9 cellular contexts compared by ENCODE assay signal in genomic region chr3:46386206-46386605, GRCh38. TPM values are rescaled to one million over a fixed set of nuclear protein-coding genes. Genes with fewer than 3 reads are reported as not detected.
A peak's percentile ranks its signal among the peaks of the same experiment; 100 is the strongest.
DNase-seq lines count a peak whose midpoint lies in the region; ATAC-seq, FAIRE-seq and TF ChIP-seq lines count a peak whose summit lies in the region.
"Had no signal": no experiment of that assay in that cellular context is flagged by ENCODE, and none has a peak within 500 bp of the region (broad histone marks: within the 10 kb centered on the region; RNA-seq: fewer than 3 reads in every experiment).

No MANE protein-coding gene starts in this region.

- H3K79me1 ChIP-seq in IMR-90 (ENCODE audit: low read depth in 1 of 2, low read length in 2 of 2): no peaks in the 10 kb centered on the region

- dilution Hi-C loops in IMR-90 (cut with HindIII; ENCODE audit: low sequenced_read_pairs, unreplicated experiment): no loop called here

- no peak overlapping the region for H2BK20ac ChIP-seq in IMR-90 (ENCODE audit: low read depth, low read length)

- FAIRE-seq in astrocyte (lab: Jason Lieb, UNC): no peak

- ATAC-seq in IMR-90 (ENCODE audit: low read depth): peak; percentile 73
- ATAC-seq: naive thymus-derived CD8-positive, alpha-beta T cell had no signal

- H3K9me3 Mint-ChIP-seq in astrocyte (ENCODE audit: unreplicated experiment): no peaks in the 10 kb centered on the region
- H3K9me3 Mint-ChIP-seq: naive thymus-derived CD8-positive, alpha-beta T cell had no signal

- peak overlapping the region; percentile 14; the same call in 1 of the 2 replicates for H2AK5ac ChIP-seq in IMR-90 (ENCODE audit: low read depth, low read length)

- no peak overlapping the region for H3K14ac ChIP-seq in IMR-90 (replicated peaks; ENCODE audit: low read depth, low read length)

- no TSS peak for BruUV-seq in IMR-90 (replicated peaks; lab: Mats Ljungman, UMichigan)

- H3K27ac ChIP-seq in IMR-90 (ENCODE audit: insufficient read depth, low read length) (no peak overlapping the region), astrocyte (ENCODE audit: low read depth, low read length) (no peak overlapping the region)
- H3K27ac ChIP-seq in effector memory CD4-positive, alpha-beta T cell (ENCODE audit: insufficient read depth, low read length, poor library complexity, severe bottlenecking): no peak overlapping the region

- H3K4me1 ChIP-seq in IMR-90 (ENCODE audit: control insufficient read depth, insufficient read depth, low read length): no peaks in the 10 kb centered on the region
- H3K4me1 ChIP-seq in astrocyte (ENCODE audit: insufficient read depth, low read length): no peaks in the 10 kb centered on the region
- no peaks in the 10 kb centered on the region for H3K4me1 ChIP-seq in effector memory CD4-positive, alpha-beta T cell (ENCODE audit: control insufficient read depth, insufficient read depth, low read length, poor library complexity, severe bottlenecking)

- H3K4me2 ChIP-seq in IMR-90 (ENCODE audit: low read depth, low read length) (peak overlapping the region; percentile 32; the same call in 1 of the 2 replicates), astrocyte (ENCODE audit: low read length) (peak overlapping the region; percentile 27)

- CTCF ChIA-PET in IMR-90 (lab: Yijun Ruan, JAX): interaction anchor here (1.0 to 1.4 kb wide), 2 partner anchors 8 to 14 kb away, joined by 3 to 4 read pairs; no protein-coding TSS in a partner anchor

- H4K8ac ChIP-seq in IMR-90 (ENCODE audit: low read depth in 2 of 2, low read length in 2 of 2): no peak overlapping the region

- no peak overlapping the region for H3K4ac ChIP-seq in IMR-90 (ENCODE audit: low read depth, low read length)

- peaks cover 4% of the 10 kb centered on the region for H3K9me1 ChIP-seq in IMR-90 (ENCODE audit: insufficient read depth, low read length)

- H3K36me3 Mint-ChIP-seq in astrocyte (ENCODE audit: low read depth, unreplicated experiment): no peaks in the 10 kb centered on the region
- H3K36me3 Mint-ChIP-seq: naive thymus-derived CD8-positive, alpha-beta T cell had no signal

- H3K9ac ChIP-seq in IMR-90 (ENCODE audit: low read depth, low read length): no peak overlapping the region
- no peak overlapping the region for H3K9ac ChIP-seq in astrocyte (ENCODE audit: low read length)

- no peak overlapping the region for H4K5ac ChIP-seq in IMR-90 (ENCODE audit: low read depth, low read length)

- no CpG with 5 or more reads among the region's 4 CpGs for WGBS in IMR-90 (ENCODE audit: extremely low coverage in 2 of 2, insufficient read length in 1 of 2), 2 experiments

- peaks cover 16% of the 10 kb centered on the region for H3K4me1 Mint-ChIP-seq in astrocyte (ENCODE audit: low read depth, unreplicated experiment)

- H3K27me3 ChIP-seq in IMR-90 (ENCODE audit: control insufficient read depth, insufficient read depth, low read length) (peaks cover 29% of the 10 kb centered on the region), astrocyte (ENCODE audit: insufficient read depth, low read length) (peaks cover 7% of the 10 kb centered on the region)
- no peaks in the 10 kb centered on the region for H3K27me3 ChIP-seq in effector memory CD4-positive, alpha-beta T cell (replicated peaks; ENCODE audit: control insufficient read depth, insufficient read depth, low read length, poor library complexity, severe bottlenecking)

- no peak overlapping the region for H3K23ac ChIP-seq in IMR-90 (ENCODE audit: low read depth, low read length)

- H3K27me3 Mint-ChIP-seq in astrocyte (ENCODE audit: low read depth, unreplicated experiment): no peaks in the 10 kb centered on the region

- in situ Hi-C loops in IMR-90 (cut with MboI; ENCODE audit: low sequenced_read_pairs): no loop called here

- H2AFZ ChIP-seq in IMR-90 (replicated peaks; ENCODE audit: low read length, poor library complexity) (peak overlapping the region; percentile 78), astrocyte (ENCODE audit: low read depth, low read length) (peak overlapping the region; percentile 12)

- no peaks in the 10 kb centered on the region for H3K36me3 ChIP-seq in IMR-90 (ENCODE audit: control insufficient read depth, insufficient read depth, low read length)
- no peaks in the 10 kb centered on the region for H3K36me3 ChIP-seq in astrocyte (ENCODE audit: insufficient read depth, low read length)
- no peaks in the 10 kb centered on the region for H3K36me3 ChIP-seq in effector memory CD4-positive, alpha-beta T cell (ENCODE audit: control insufficient read depth, insufficient read depth, low read length)

- H3K4me3 Mint-ChIP-seq in astrocyte (ENCODE audit: unreplicated experiment): no peak overlapping the region
- H3K4me3 Mint-ChIP-seq: naive thymus-derived CD8-positive, alpha-beta T cell had no signal

- H2BK5ac ChIP-seq in IMR-90 (ENCODE audit: low read depth, low read length, poor library complexity, severe bottlenecking): no peak overlapping the region

- H3K18ac ChIP-seq in IMR-90 (ENCODE audit: low read depth, low read length): no peak overlapping the region

- TF ChIP-seq POLR2A in IMR-90 (IDR thresholded peaks at IDR 0.05; ENCODE audit: low read depth, low read length): no peak

- DNase-seq in Daoy (ENCODE audit: low read depth) (peak; percentile 38), IMR-90 (peak; percentile 52), astrocyte (ENCODE audit: low read depth) (peak; percentile 39), non-pigmented ciliary epithelial cell (ENCODE audit: low read depth) (peak; percentile 27), NCI-H1436 (lab: John Stamatoyannopoulos, UW) (no peak), NCI-H1930 (lab: John Stamatoyannopoulos, UW) (no peak)
- no peak for DNase-seq in effector memory CD4-positive, alpha-beta T cell
- DNase-seq: activated naive CD4-positive, alpha-beta T cell treated with anti-CD3 and anti-CD28 coated beads, Interleukin-2, amount 50 U/mL, for 16 hours; naive thymus-derived CD8-positive, alpha-beta T cell had no signal

- no peak overlapping the region for H2BK15ac ChIP-seq in IMR-90 (ENCODE audit: low read depth, low read length)

- no peak overlapping the region for H2AK9ac ChIP-seq in IMR-90 (replicated peaks; ENCODE audit: low read depth, low read length, poor library complexity)

- H3K9me3 ChIP-seq in IMR-90 (ENCODE audit: control insufficient read depth, insufficient read depth, low read length): peaks cover 2% of the 10 kb centered on the region; the same call in 1 of the 2 replicates
- H3K9me3 ChIP-seq in astrocyte (ENCODE audit: insufficient read depth, low read depth, low read length): no peaks in the 10 kb centered on the region
- no peaks in the 10 kb centered on the region for H3K9me3 ChIP-seq in effector memory CD4-positive, alpha-beta T cell (ENCODE audit: control insufficient read depth, low read length)

- POLR2A ChIA-PET in IMR-90 (lab: Charles Lee; ENCODE audit: unreplicated experiment): no interaction called here

- H3K4me3 ChIP-seq in IMR-90 (ENCODE audit: insufficient read depth, low read depth, low read length) (no peak overlapping the region), astrocyte (ENCODE audit: insufficient read depth, low read depth, low read length) (no peak overlapping the region)
- H3K4me3 ChIP-seq in effector memory CD4-positive, alpha-beta T cell (ENCODE audit: insufficient read depth, low read depth, low read length, poor library complexity, severe bottlenecking): no peak overlapping the region

- H3K27ac Mint-ChIP-seq in astrocyte (ENCODE audit: unreplicated experiment): peak overlapping the region; percentile 88
- H3K27ac Mint-ChIP-seq: naive thymus-derived CD8-positive, alpha-beta T cell had no signal

- intact Hi-C loops in IMR-90 (cut with micrococcal nuclease): no loop called here

- H4K91ac ChIP-seq in IMR-90 (ENCODE audit: insufficient read depth, low read depth, low read length): no peak overlapping the region

- H2BK120ac ChIP-seq in IMR-90 (ENCODE audit: low read depth, low read length): no peak overlapping the region

- H3K79me2 ChIP-seq in astrocyte (ENCODE audit: insufficient read depth, low read length): no peaks in the 10 kb centered on the region

- H3K56ac ChIP-seq in IMR-90 (ENCODE audit: extremely low read depth, insufficient read depth, low read length): no peak overlapping the region

- no peak for TF ChIP-seq RAD21 in IMR-90 (IDR thresholded peaks at IDR 0.05; ENCODE audit: low read length)

- no peaks in the 10 kb centered on the region for H4K20me1 ChIP-seq in IMR-90 (ENCODE audit: insufficient read depth, low read length)
- H4K20me1 ChIP-seq in astrocyte (ENCODE audit: insufficient read depth, low read length): no peaks in the 10 kb centered on the region

- TF ChIP-seq CTCF in IMR-90 (conservative IDR thresholded peaks at IDR 0.05; ENCODE audit: low read depth, low read length) (no peak), astrocyte (IDR thresholded peaks at IDR 0.05; ENCODE audit: insufficient read depth, low read depth, low read length) (no peak)

TF ChIP-seq in IMR-90, 13 proteins besides CTCF, POLR2A, EP300 and RAD21 (continues in another document):
- TF ChIP-seq RFX5 (IDR thresholded peaks at IDR 0.05; ENCODE audit: low read depth, low read length) (no peak), FOS (IDR thresholded peaks at IDR 0.05; ENCODE audit: low read depth, low read length) (no peak)

RNA-seq across cellular contexts. Expression of gene CCR5, which starts 15.5 kb away (rescaled TPM):
- not detected in 2 replicates for total RNA-seq in Daoy (2014; rRNA removed; shearing (Covaris generic))
- not detected in 2 replicates for total RNA-seq in IMR-90 (2012; rRNA removed)
- not detected in 2 replicates for polyA plus RNA-seq in IMR-90 (2012; rRNA removed)
- not detected in 2 replicates for polyA plus RNA-seq in IMR-90 (2012; cell fraction: cytosol; rRNA removed)
- not detected in 2 replicates for polyA plus RNA-seq in IMR-90 (2012; cell fraction: nucleus; rRNA removed; ENCODE audit: low replicate concordance)
- total RNA-seq in astrocyte: not detected in 2 replicates

RNA-seq across cellular contexts. Expression of gene CCRL2, which starts 20.9 kb away (rescaled TPM):
- 0.29 TPM in 1 of 2 replicates, not detected in the other for total RNA-seq in Daoy (2014; rRNA removed; shearing (Covaris generic))
- total RNA-seq in IMR-90 (2012; rRNA removed): 0.28 and 0.36 TPM in 2 replicates
- polyA plus RNA-seq in IMR-90 (2012; rRNA removed): 0.16 and 0.29 TPM in 2 replicates
- 0.09 and 0.12 TPM in 2 replicates for polyA plus RNA-seq in IMR-90 (2012; cell fraction: cytosol; rRNA removed)
- 0.05 and 0.31 TPM in 2 replicates for polyA plus RNA-seq in IMR-90 (2012; cell fraction: nucleus; rRNA removed; ENCODE audit: low replicate concordance)
- total RNA-seq in astrocyte: 0.17 TPM in 1 of 2 replicates, not detected in the other

RNA-seq across cellular contexts. Expression of gene CCR2, which starts 32.3 kb away (rescaled TPM):
- total RNA-seq in Daoy (2014; rRNA removed; shearing (Covaris generic)): not detected in 2 replicates
- not detected in 2 replicates for total RNA-seq in IMR-90 (2012; rRNA removed)
- polyA plus RNA-seq in IMR-90 (2012; rRNA removed): not detected in 2 replicates
- polyA plus RNA-seq in IMR-90 (2012; cell fraction: cytosol; rRNA removed): not detected in 2 replicates
- polyA plus RNA-seq in IMR-90 (2012; cell fraction: nucleus; rRNA removed; ENCODE audit: low replicate concordance): not detected in 2 replicates
- total RNA-seq in astrocyte: not detected in 2 replicates

Comparison
In these comparisons a context has a peak if more than half of its experiments do, and no peak if none do; other contexts are left out.
1. DNase-seq: peak in Daoy (single experiment), IMR-90 (single experiment), astrocyte (single experiment) and non-pigmented ciliary epithelial cell (single experiment); none in effector memory CD4-positive, alpha-beta T cell (0 of 3), NCI-H1436 (single experiment) and NCI-H1930 (0 of 2).